In the genomic region with DNA sequence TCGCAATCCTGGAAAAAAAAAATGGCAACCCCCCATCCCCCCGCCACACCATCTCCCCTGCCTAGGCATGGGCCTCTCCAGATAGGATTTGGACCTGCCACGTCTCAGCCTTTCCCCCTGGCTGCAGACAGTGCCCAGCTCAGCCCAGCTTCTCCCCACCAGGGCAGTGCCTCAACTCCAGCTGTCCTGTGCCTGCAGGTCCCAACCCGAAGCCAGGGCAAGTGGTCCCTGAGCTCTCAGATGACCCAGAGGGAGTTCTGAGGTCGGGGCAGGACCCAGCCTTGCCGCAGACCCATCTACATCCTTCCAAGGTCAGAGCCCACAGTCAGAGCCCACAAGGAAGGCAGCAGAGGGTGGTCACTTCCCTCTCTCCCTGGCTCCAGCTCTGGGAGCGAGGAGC, we compare ENCODE assay signal across 17 cellular contexts.
"Had no signal": no experiment of that assay in that cellular context is flagged by ENCODE, and none has a peak within 500 bp of the region (broad histone marks: within the 10 kb centered on the region; RNA-seq: fewer than 3 reads in every experiment).

No MANE protein-coding gene starts in this region.

- H3K4me1 Mint-ChIP-seq: stimulated activated naive CD8-positive, alpha-beta T cell treated with anti-CD3 and anti-CD28 coated beads, Interleukin-15, amount 100 ng/mL, for 72 hours had no signal

- H3K9me3 Mint-ChIP-seq: naive thymus-derived CD8-positive, alpha-beta T cell; neural progenitor cell; stimulated activated naive B cell treated with anti-CD40 and anti-IgM and Interleukin-4, amounts not matched to agents 10 μg/mL and 1 μg/mL and 100 μg/mL, for 72 hours; stimulated activated naive CD8-positive, alpha-beta T cell treated with anti-CD3 and anti-CD28 coated beads, Interleukin-15, amount 100 ng/mL, for 72 hours had no signal

- H3K4me3 ChIP-seq: colonic mucosa, mucosa of descending colon, neural progenitor cell, psoas muscle, skin epidermis, testis had no signal

- H3K27ac ChIP-seq: colonic mucosa, neural progenitor cell, parathyroid adenoma, psoas muscle, skin epidermis, testis had no signal

- H3K4me2 ChIP-seq: neural progenitor cell had no signal

- H3K9ac ChIP-seq: neural progenitor cell, parathyroid adenoma had no signal

- H3K27me3 ChIP-seq: neural progenitor cell, testis had no signal

- DNase-seq: colonic mucosa; dermis blood vessel endothelial cell; effector CD4-positive, alpha-beta T cell; foreskin melanocyte; mucosa of descending colon; naive thymus-derived CD8-positive, alpha-beta T cell; psoas muscle; stimulated activated CD4-positive, alpha-beta T cell treated with anti-CD3 and anti-CD28 coated beads, Interleukin-2, amount 100 ng/mL, for 24 hours; stimulated activated CD4-positive, alpha-beta T cell treated with anti-CD3 and anti-CD28 coated beads, Interleukin-4, amount 100 ng/mL, for 4 hours; stimulated activated naive B cell treated with anti-CD40 and anti-IgM and Interleukin-4, amounts not matched to agents 10 μg/mL and 1 μg/mL and 100 μg/mL, for 72 hours; stimulated activated naive CD8-positive, alpha-beta T cell treated with anti-CD3 and anti-CD28 coated beads, Interleukin-15, amount 100 ng/mL, for 72 hours; testis; trophoblast cell had no signal

- H3K4me1 ChIP-seq: colonic mucosa, parathyroid adenoma had no signal

- H3K36me3 Mint-ChIP-seq: naive thymus-derived CD8-positive, alpha-beta T cell; neural progenitor cell; stimulated activated naive B cell treated with anti-CD40 and anti-IgM and Interleukin-4, amounts not matched to agents 10 μg/mL and 1 μg/mL and 100 μg/mL, for 72 hours had no signal

- H3K36me3 ChIP-seq: colonic mucosa, neural progenitor cell had no signal

- H3K4me3 Mint-ChIP-seq: naive thymus-derived CD8-positive, alpha-beta T cell; neural progenitor cell; stimulated activated naive B cell treated with anti-CD40 and anti-IgM and Interleukin-4, amounts not matched to agents 10 μg/mL and 1 μg/mL and 100 μg/mL, for 72 hours; stimulated activated naive CD8-positive, alpha-beta T cell treated with anti-CD3 and anti-CD28 coated beads, Interleukin-15, amount 100 ng/mL, for 72 hours had no signal

- H3K9me3 ChIP-seq: colonic mucosa, mucosa of descending colon, psoas muscle, testis had no signal

- H3K27ac Mint-ChIP-seq: naive thymus-derived CD8-positive, alpha-beta T cell; neural progenitor cell; stimulated activated naive B cell treated with anti-CD40 and anti-IgM and Interleukin-4, amounts not matched to agents 10 μg/mL and 1 μg/mL and 100 μg/mL, for 72 hours; stimulated activated naive CD8-positive, alpha-beta T cell treated with anti-CD3 and anti-CD28 coated beads, Interleukin-15, amount 100 ng/mL, for 72 hours had no signal

- ATAC-seq: mucosa of descending colon; naive thymus-derived CD8-positive, alpha-beta T cell; psoas muscle; sciatic nerve; stimulated activated naive B cell treated with anti-CD40 and anti-IgM and Interleukin-4, amounts not matched to agents 10 μg/mL and 1 μg/mL and 100 μg/mL, for 72 hours; stimulated activated naive CD8-positive, alpha-beta T cell treated with anti-CD3 and anti-CD28 coated beads, Interleukin-15, amount 100 ng/mL, for 72 hours had no signal

- H2AFZ ChIP-seq: neural progenitor cell, parathyroid adenoma had no signal
